Comparison of ENCODE assay signal across 9 cellular contexts in the genomic region with DNA sequence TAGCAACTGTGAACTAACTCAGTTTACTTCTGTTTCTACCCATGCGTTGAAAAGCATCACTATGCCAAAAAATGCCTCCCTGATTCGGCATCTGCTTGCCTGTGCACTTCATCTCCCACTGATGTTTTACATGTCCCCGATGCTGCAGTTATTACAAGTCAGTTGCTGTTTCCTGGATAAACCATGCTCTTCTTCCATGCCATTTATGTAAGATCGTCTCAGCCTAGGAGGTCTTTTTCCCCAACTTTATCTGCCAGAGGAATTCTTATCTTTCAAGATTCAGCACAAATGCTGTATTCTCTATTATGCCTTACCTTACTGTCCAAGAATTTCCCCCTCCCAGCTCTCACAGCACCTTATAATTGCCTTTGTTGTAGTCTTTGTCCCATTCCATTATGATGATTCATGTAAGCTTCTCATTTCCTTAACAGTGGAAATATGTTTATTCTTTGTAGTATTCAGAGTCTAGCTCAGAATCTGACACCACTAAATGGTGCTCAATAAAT. TPM values are rescaled to one million over a fixed set of nuclear protein-coding genes. Genes with fewer than 3 reads are reported as not detected.
DNase-seq lines count a peak whose midpoint lies in the region; ATAC-seq and TF ChIP-seq lines count a peak whose summit lies in the region.
"Had no signal": no experiment of that assay in that cellular context is flagged by ENCODE, and none has a peak within 500 bp of the region (broad histone marks: within the 10 kb centered on the region; RNA-seq: fewer than 3 reads in every experiment).

No MANE protein-coding gene starts in this region.

- ATAC-seq in GM23338, result no peak
- peak; percentile 96 for ATAC-seq in Panc1
- ATAC-seq in HG03571 (IDR thresholded peaks at IDR 0.05; ENCODE audit: unreplicated experiment), result no peak
- ATAC-seq: activated naive CD8-positive, alpha-beta T cell treated with anti-CD3 and anti-CD28 coated beads, Interleukin-2, amount 50 U/mL, for 24 hours; left lobe of liver had no signal

- H3K27me3 ChIP-seq in GM23338 (ENCODE audit: insufficient read depth), result no peaks in the 10 kb centered on the region
- H3K27me3 ChIP-seq in Panc1 (ENCODE audit: control insufficient read depth, insufficient read depth, low read length), result no peaks in the 10 kb centered on the region
- no peaks in the 10 kb centered on the region for H3K27me3 ChIP-seq in Peyer's patch

- H3K4me2 ChIP-seq in GM23338, result no peak overlapping the region; the same call in 1 of the 2 replicates

- H3K27ac ChIP-seq in GM23338 (ENCODE audit: low read depth), result no peak overlapping the region
- H3K27ac ChIP-seq in Panc1 (ENCODE audit: low read length), result peak overlapping the region; percentile 65
- no peak overlapping the region for H3K27ac ChIP-seq in Peyer's patch

- no peak for TF ChIP-seq CTCF in GM23338 (conservative IDR thresholded peaks at IDR 0.05; ENCODE audit: low read depth in 2 of 2)
- no peak for TF ChIP-seq CTCF in Panc1 (IDR thresholded peaks at IDR 0.05)
- TF ChIP-seq CTCF in fibroblast of mammary gland (conservative IDR thresholded peaks at IDR 0.05; ENCODE audit: control insufficient read depth, insufficient read depth, low read depth, low read length), result no peak
- no peak for TF ChIP-seq CTCF in progenitor cell of endocrine pancreas (IDR thresholded peaks at IDR 0.05; ENCODE audit: unreplicated experiment)
- TF ChIP-seq CTCF in Peyer's patch (IDR thresholded peaks at IDR 0.05), result no peak

- CTCF ChIA-PET in Panc1 (lab: Charles Lee), result interaction anchor here (1.0 kb wide), 1 partner anchor 259 kb away, joined by 4 read pairs; no protein-coding TSS in a partner anchor

- H3K79me2 ChIP-seq in GM23338 (replicated peaks; ENCODE audit: insufficient read depth), result no peaks in the 10 kb centered on the region

- H3K4me1 ChIP-seq in GM23338 (ENCODE audit: insufficient read depth), result peaks cover 6% of the 10 kb centered on the region; the same call in 1 of the 2 replicates
- H3K4me1 ChIP-seq in Panc1 (ENCODE audit: control insufficient read depth, insufficient read depth, low read length), result peaks cover 14% of the 10 kb centered on the region
- peaks cover 0 to 4% (median 0%) of the 10 kb centered on the region in 4 donors for H3K4me1 ChIP-seq in Peyer's patch

- H3K9me3 Mint-ChIP-seq in GM23338 (no peaks in the 10 kb centered on the region), progenitor cell of endocrine pancreas (ENCODE audit: low read depth) (peaks cover 3% of the 10 kb centered on the region)
- H3K9me3 Mint-ChIP-seq: activated naive CD8-positive, alpha-beta T cell treated with anti-CD3 and anti-CD28 coated beads, Interleukin-2, amount 50 U/mL, for 24 hours had no signal

- H3K4me1 Mint-ChIP-seq in GM23338, result peaks cover 7% of the 10 kb centered on the region
- peaks cover 9% of the 10 kb centered on the region for H3K4me1 Mint-ChIP-seq in progenitor cell of endocrine pancreas (ENCODE audit: low read depth)

- H3K4me3 Mint-ChIP-seq in GM23338, result no peak overlapping the region
- no peak overlapping the region for H3K4me3 Mint-ChIP-seq in progenitor cell of endocrine pancreas (ENCODE audit: low read depth)
- H3K4me3 Mint-ChIP-seq: activated naive CD8-positive, alpha-beta T cell treated with anti-CD3 and anti-CD28 coated beads, Interleukin-2, amount 50 U/mL, for 24 hours had no signal

- no peak for TF ChIP-seq POLR2A in Peyer's patch (IDR thresholded peaks at IDR 0.05)

- intact Hi-C loops in Panc1 (cut with micrococcal nuclease; ENCODE audit: unreplicated experiment), result no loop called here

- H3K27me3 Mint-ChIP-seq in GM23338 (ENCODE audit: insufficient read depth, low read depth, poor library complexity) (no peaks in the 10 kb centered on the region), progenitor cell of endocrine pancreas (no peaks in the 10 kb centered on the region)
- H3K27me3 Mint-ChIP-seq: activated naive CD8-positive, alpha-beta T cell treated with anti-CD3 and anti-CD28 coated beads, Interleukin-2, amount 50 U/mL, for 24 hours had no signal

- H3K9me3 ChIP-seq in Panc1 (ENCODE audit: control insufficient read depth, insufficient read depth, low read depth, low read length), result no peaks in the 10 kb centered on the region
- no peaks in the 10 kb centered on the region for H3K9me3 ChIP-seq in Peyer's patch

- POLR2A ChIA-PET in Panc1 (lab: Charles Lee), result interaction anchor here (0.5 kb wide), 1 partner anchor 348 kb away, joined by 3 read pairs; no protein-coding TSS in a partner anchor

- DNase-seq in GM23338 (ENCODE audit: low spot score) (peak; percentile 14), Panc1 (ENCODE audit: low read depth, low spot score) (peak; percentile 97), fibroblast of mammary gland (ENCODE audit: low read depth) (peak; percentile 21), progenitor cell of endocrine pancreas (ENCODE audit: low spot score, unreplicated experiment) (no peak), Peyer's patch (no peak), germinal center (ENCODE audit: low spot score) (no peak)
- DNase-seq: activated naive CD8-positive, alpha-beta T cell treated with anti-CD3 and anti-CD28 coated beads, Interleukin-2, amount 50 U/mL, for 24 hours had no signal

- H3K27ac Mint-ChIP-seq in GM23338 (no peak overlapping the region), progenitor cell of endocrine pancreas (peak overlapping the region; percentile 15)
- H3K27ac Mint-ChIP-seq: activated naive CD8-positive, alpha-beta T cell treated with anti-CD3 and anti-CD28 coated beads, Interleukin-2, amount 50 U/mL, for 24 hours had no signal

- no peaks in the 10 kb centered on the region for H3K36me3 ChIP-seq in GM23338 (ENCODE audit: insufficient read depth)
- H3K36me3 ChIP-seq in Panc1 (ENCODE audit: control insufficient read depth, insufficient read depth, low read length), result no peaks in the 10 kb centered on the region
- H3K36me3 ChIP-seq in Peyer's patch, result no peaks in the 10 kb centered on the region

- no peaks in the 10 kb centered on the region; the same call in 1 of the 2 replicates for H4K20me1 ChIP-seq in GM23338 (replicated peaks; ENCODE audit: insufficient read depth)

- in situ Hi-C loops in Panc1 (cut with HindIII; ENCODE audit: low pct_unique_long_range_greater_than_20kb, low sequenced_read_pairs), result no loop called here

- no peak overlapping the region for H2AFZ ChIP-seq in GM23338

- H3F3A ChIP-seq in GM23338 (replicated peaks; ENCODE audit: low read depth), result no peaks in the 10 kb centered on the region

- H3K36me3 Mint-ChIP-seq in GM23338 (ENCODE audit: low read depth), result no peaks in the 10 kb centered on the region
- H3K36me3 Mint-ChIP-seq in progenitor cell of endocrine pancreas (ENCODE audit: insufficient read depth), result peaks cover 5% of the 10 kb centered on the region

- no peaks in the 10 kb centered on the region for H3K9me2 ChIP-seq in GM23338 (ENCODE audit: insufficient read depth)

- H3K4me3 ChIP-seq in GM23338, result no peak overlapping the region
- peak overlapping the region; percentile 3 to 51; a peak in 3 of 4 replicates for H3K4me3 ChIP-seq in Panc1 (ENCODE audit: low read depth in 2 of 2, low read length in 2 of 2)
- H3K4me3 ChIP-seq in fibroblast of mammary gland (ENCODE audit: control insufficient read depth, low read depth, low read length), result no peak overlapping the region
- no peak overlapping the region for H3K4me3 ChIP-seq in Peyer's patch

- BruUV-seq in Panc1 (replicated peaks; lab: Mats Ljungman, UMichigan), result no TSS peak

TF ChIP-seq in GM23338, 12 proteins besides CTCF, POLR2A, EP300 and RAD21 (continues in another document):
- TF ChIP-seq, protein P1, sequence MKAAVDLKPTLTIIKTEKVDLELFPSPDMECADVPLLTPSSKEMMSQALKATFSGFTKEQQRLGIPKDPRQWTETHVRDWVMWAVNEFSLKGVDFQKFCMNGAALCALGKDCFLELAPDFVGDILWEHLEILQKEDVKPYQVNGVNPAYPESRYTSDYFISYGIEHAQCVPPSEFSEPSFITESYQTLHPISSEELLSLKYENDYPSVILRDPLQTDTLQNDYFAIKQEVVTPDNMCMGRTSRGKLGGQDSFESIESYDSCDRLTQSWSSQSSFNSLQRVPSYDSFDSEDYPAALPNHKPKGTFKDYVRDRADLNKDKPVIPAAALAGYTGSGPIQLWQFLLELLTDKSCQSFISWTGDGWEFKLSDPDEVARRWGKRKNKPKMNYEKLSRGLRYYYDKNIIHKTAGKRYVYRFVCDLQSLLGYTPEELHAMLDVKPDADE (IDR thresholded peaks at IDR 0.05), result no peak
- TF ChIP-seq STAT1 (IDR thresholded peaks at IDR 0.05; ENCODE audit: unreplicated experiment) (no peak), NANOG (IDR thresholded peaks at IDR 0.05; ENCODE audit: borderline replicate concordance) (no peak)

RNA-seq across cellular contexts. Expression of a gene that starts 30.0 kb away (rescaled TPM):
- 28.0 and 30.8 TPM in 2 replicates for total RNA-seq in GM23338 (2014; rRNA removed; shearing (Covaris generic))
- polyA plus RNA-seq in GM23338 (2016; fragmentation: Nextera tagmentation; extraction: Ambion mirVana), result 13.1 and 14.6 TPM in 2 replicates
- total RNA-seq in Panc1 (2021; ENCODE audit: unreplicated experiment), result 54.9 TPM
- polyA plus RNA-seq in Panc1 (2012; ENCODE audit: insufficient read length), result 16.6 TPM
- total RNA-seq in progenitor cell of endocrine pancreas, result 96.0 and 101 TPM in 2 replicates
- 10 to 100 TPM in 1 of 4 donors, 1 to 10 TPM in 3; 8.1 to 34.7 (median 8.8) TPM for total RNA-seq in Peyer's patch

Comparison
In these comparisons a context has a peak if more than half of its experiments do, and no peak if none do; other contexts are left out.
1. DNase-seq: peak in GM23338 (single experiment), Panc1 (single experiment) and fibroblast of mammary gland (single experiment); none in progenitor cell of endocrine pancreas (single experiment), Peyer's patch (0 of 3) and germinal center (single experiment).
2. H3K4me3 ChIP-seq: peak in Panc1 (2 of 2); none in GM23338 (single experiment), fibroblast of mammary gland (single experiment) and Peyer's patch (0 of 4).